In the genomic region with DNA sequence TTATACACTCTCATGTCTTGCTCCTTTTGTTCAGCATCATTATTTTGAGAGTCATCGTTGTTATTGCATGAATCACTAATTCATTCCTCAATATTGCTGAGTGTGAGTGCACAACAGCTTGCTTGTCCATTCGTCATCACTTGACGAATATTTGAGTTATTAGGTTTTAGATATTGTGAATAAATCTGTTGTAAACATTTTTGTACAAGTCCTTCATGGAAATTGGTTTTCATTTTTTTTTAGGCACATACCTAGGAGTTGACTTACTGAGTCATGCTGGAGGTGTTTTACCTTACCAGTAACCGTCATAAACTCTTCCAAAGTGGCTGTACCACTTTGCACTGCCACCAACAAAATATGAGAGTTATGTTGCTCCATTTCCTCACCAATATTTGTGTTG, we compare ENCODE assay signal across 24 cellular contexts.
"Had no signal": no experiment of that assay in that cellular context is flagged by ENCODE, and none has a peak within 500 bp of the region (broad histone marks: within the 10 kb centered on the region; RNA-seq: fewer than 3 reads in every experiment).

No MANE protein-coding gene starts in this region.

- H3K27ac ChIP-seq: brain microvascular endothelial cell, Peyer's patch, RWPE1, SJSA1 had no signal

- H3K27me3 ChIP-seq: brain microvascular endothelial cell, Peyer's patch had no signal

- H3K4me1 ChIP-seq: Peyer's patch, SJSA1 had no signal

- H3K9me3 ChIP-seq: Peyer's patch had no signal

- DNase-seq: activated B cell treated with CpG ODN at 0.5 μM for 24 hours; activated CD4-positive, alpha-beta memory T cell treated with anti-CD3 and anti-CD28 coated beads, Interleukin-2, amount 10 ng/mL, durations not matched to agents 7 days and 5 days; activated CD4-positive, alpha-beta T cell treated with anti-CD3 and anti-CD28 coated beads for 1 hour; activated CD4-positive, alpha-beta T cell treated with anti-CD3 and anti-CD28 coated beads, Interleukin-2, amount 50 U/mL, for 1 hour; activated gamma-delta T cell; activated naive CD4-positive, alpha-beta T cell treated with anti-CD3 and anti-CD28 coated beads for 36 hours; activated naive CD8-positive, alpha-beta T cell treated with anti-CD3 and anti-CD28 coated beads for 36 hours; activated T-cell treated with anti-CD3 and anti-CD28 coated beads for 4 hours; activated T-cell treated with anti-CD3 and anti-CD28 coated beads, Interleukin-2, amount 50 U/mL, for 48 hours; brain microvascular endothelial cell; central memory CD4-positive, alpha-beta T cell; MM.1S; NCI-H1105; NCI-H1436; NCI-H1694 treated with DMSO at 0.1 percent for 48 hours; NCI-H2081; NCI-H510A treated with DMSO at 0.1 percent for 48 hours; NCI-H69; NK-92 treated with Interleukin-12 subunit alpha and Interleukin-12 subunit beta, amount 100 ng/mL, for 24 hours; OCI-M1; Peyer's patch; SHP77 had no signal

- H3K4me3 ChIP-seq: Peyer's patch, SJSA1 had no signal

- H3K36me3 ChIP-seq: brain microvascular endothelial cell, Peyer's patch, SJSA1 had no signal
